In genomic region chr11:15201586-15201985, GRCh38 we compare ENCODE assay signal across 6 cellular contexts.
"Had no signal": no experiment of that assay in that cellular context is flagged by ENCODE, and none has a peak within 500 bp of the region (broad histone marks: within the 10 kb centered on the region; RNA-seq: fewer than 3 reads in every experiment).

No MANE protein-coding gene starts in this region.

- ATAC-seq: HepG2, K562 had no signal

- H3K27ac ChIP-seq: HL-60 had no signal

- H3K36me3 Mint-ChIP-seq: IgD-negative memory B cell had no signal

- H3K4me3 Mint-ChIP-seq: IgD-negative memory B cell had no signal

- DNase-seq: IMR-90, KBM-7 had no signal

- H3K4me3 ChIP-seq: K562 had no signal

- H3K27ac Mint-ChIP-seq: IgD-negative memory B cell had no signal

- H3K9me3 Mint-ChIP-seq: IgD-negative memory B cell had no signal
